In the genomic region with DNA sequence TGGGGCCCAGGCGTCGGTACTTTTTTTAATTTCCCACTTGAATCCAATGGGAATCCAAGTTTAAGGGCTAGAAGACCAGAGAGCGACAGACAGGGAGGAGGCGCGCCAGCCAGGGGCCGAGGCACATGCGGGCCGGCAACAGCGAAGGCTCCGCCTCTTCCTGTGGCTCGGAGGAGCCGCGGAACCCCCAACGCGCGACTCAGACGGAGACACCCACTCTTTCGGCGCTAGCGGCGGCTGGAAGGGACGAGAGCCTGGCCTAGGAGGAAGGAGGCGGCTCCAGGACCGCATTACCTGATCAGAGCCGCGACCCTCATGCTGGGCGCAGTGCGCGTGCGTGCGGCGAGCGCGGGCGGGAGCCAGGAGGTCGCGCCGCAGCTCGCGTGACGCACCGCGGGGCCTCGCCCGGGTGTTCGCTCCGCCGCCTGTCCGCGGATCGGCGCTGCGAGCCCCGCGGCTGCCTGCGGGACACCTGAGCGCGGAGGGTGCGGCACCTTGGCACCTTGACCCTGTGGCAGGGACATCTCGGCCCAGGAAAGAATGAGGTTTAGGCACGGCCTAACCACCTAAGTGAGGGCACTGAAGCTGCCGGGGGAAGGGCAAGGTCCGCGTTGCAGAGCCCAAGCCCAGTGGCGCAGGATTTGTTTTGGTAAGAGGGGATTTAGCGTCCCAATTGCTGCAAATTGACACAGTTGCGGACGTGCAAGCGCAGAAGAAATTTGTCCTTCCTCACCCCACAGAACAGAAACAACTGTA, we compare ENCODE assay signal across 1 cellular context.
A peak's percentile ranks its signal among the peaks of the same experiment; 100 is the strongest.
TF ChIP-seq lines count a peak whose summit lies in the region.

A gene with protein sequence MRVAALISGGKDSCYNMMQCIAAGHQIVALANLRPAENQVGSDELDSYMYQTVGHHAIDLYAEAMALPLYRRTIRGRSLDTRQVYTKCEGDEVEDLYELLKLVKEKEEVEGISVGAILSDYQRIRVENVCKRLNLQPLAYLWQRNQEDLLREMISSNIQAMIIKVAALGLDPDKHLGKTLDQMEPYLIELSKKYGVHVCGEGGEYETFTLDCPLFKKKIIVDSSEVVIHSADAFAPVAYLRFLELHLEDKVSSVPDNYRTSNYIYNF (minus strand): TSS at position 341 of the 756 bp plus-strand sequence. CDS start 24 bp downstream, at position 317.

TF ChIP-seq in GM12878, 131 proteins besides CTCF, POLR2A, EP300 and RAD21 (continued from another document and continues in another):
- TF ChIP-seq, protein P1, sequence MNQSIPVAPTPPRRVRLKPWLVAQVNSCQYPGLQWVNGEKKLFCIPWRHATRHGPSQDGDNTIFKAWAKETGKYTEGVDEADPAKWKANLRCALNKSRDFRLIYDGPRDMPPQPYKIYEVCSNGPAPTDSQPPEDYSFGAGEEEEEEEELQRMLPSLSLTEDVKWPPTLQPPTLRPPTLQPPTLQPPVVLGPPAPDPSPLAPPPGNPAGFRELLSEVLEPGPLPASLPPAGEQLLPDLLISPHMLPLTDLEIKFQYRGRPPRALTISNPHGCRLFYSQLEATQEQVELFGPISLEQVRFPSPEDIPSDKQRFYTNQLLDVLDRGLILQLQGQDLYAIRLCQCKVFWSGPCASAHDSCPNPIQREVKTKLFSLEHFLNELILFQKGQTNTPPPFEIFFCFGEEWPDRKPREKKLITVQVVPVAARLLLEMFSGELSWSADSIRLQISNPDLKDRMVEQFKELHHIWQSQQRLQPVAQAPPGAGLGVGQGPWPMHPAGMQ (IDR thresholded peaks at IDR 0.05; ENCODE audit: borderline replicate concordance) = peak; percentile 92
- TF ChIP-seq MTA2 (IDR thresholded peaks at IDR 0.05; ENCODE audit: low read depth) = no peak
- TF ChIP-seq WRNIP1 (IDR thresholded peaks at IDR 0.05; ENCODE audit: borderline replicate concordance, low read depth, low read length) = 0 out of 2 replicates have a peak, but pooled peaks have one; percentile 62
- peak; percentile 93 for TF ChIP-seq MYB (IDR thresholded peaks at IDR 0.05; ENCODE audit: borderline replicate concordance, low read depth, low read length)
- TF ChIP-seq, protein P2, sequence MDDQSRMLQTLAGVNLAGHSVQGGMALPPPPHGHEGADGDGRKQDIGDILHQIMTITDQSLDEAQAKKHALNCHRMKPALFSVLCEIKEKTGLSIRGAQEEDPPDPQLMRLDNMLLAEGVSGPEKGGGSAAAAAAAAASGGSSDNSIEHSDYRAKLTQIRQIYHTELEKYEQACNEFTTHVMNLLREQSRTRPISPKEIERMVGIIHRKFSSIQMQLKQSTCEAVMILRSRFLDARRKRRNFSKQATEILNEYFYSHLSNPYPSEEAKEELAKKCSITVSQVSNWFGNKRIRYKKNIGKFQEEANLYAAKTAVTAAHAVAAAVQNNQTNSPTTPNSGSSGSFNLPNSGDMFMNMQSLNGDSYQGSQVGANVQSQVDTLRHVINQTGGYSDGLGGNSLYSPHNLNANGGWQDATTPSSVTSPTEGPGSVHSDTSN (IDR thresholded peaks at IDR 0.05; ENCODE audit: insufficient replicate concordance, low read depth, low read length) = no peak
- TF ChIP-seq, protein P3, sequence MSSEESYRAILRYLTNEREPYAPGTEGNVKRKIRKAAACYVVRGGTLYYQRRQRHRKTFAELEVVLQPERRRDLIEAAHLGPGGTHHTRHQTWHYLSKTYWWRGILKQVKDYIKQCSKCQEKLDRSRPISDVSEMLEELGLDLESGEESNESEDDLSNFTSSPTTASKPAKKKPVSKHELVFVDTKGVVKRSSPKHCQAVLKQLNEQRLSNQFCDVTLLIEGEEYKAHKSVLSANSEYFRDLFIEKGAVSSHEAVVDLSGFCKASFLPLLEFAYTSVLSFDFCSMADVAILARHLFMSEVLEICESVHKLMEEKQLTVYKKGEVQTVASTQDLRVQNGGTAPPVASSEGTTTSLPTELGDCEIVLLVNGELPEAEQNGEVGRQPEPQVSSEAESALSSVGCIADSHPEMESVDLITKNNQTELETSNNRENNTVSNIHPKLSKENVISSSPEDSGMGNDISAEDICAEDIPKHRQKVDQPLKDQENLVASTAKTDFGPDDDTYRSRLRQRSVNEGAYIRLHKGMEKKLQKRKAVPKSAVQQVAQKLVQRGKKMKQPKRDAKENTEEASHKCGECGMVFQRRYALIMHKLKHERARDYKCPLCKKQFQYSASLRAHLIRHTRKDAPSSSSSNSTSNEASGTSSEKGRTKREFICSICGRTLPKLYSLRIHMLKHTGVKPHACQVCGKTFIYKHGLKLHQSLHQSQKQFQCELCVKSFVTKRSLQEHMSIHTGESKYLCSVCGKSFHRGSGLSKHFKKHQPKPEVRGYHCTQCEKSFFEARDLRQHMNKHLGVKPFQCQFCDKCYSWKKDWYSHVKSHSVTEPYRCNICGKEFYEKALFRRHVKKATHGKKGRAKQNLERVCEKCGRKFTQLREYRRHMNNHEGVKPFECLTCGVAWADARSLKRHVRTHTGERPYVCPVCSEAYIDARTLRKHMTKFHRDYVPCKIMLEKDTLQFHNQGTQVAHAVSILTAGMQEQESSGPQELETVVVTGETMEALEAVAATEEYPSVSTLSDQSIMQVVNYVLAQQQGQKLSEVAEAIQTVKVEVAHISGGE (CRISPR knock-in tag; IDR thresholded peaks at IDR 0.05) = no peak
- peak; percentile 21; the same call in 1 of the 2 replicates for TF ChIP-seq PAX5 (IDR thresholded peaks at IDR 0.05; ENCODE audit: borderline replicate concordance, low read depth, low read length)
- TF ChIP-seq EGR1 (IDR thresholded peaks at IDR 0.05; ENCODE audit: borderline replicate concordance in 1 of 2, low read depth in 2 of 2, low read length in 2 of 2) = peak in 1 of 2 experiments; percentile 58; a peak in 2 of 3 replicates
- peak; percentile 59 for TF ChIP-seq NRF1 (conservative IDR thresholded peaks at IDR 0.05; ENCODE audit: low read depth, low read length)
- peak; percentile 9; the same call in 1 of the 2 replicates for TF ChIP-seq EED (IDR thresholded peaks at IDR 0.05; ENCODE audit: low read depth)
- no peak for TF ChIP-seq JUND (IDR thresholded peaks at IDR 0.05; ENCODE audit: low read depth, low read length)
- peak; percentile 91 to 98 for TF ChIP-seq BHLHE40 (IDR thresholded peaks at IDR 0.05; ENCODE audit: borderline replicate concordance in 1 of 2, low read depth in 2 of 2, low read length in 1 of 2)
- TF ChIP-seq IRF4 (IDR thresholded peaks at IDR 0.05; ENCODE audit: low read depth, low read length) = no peak
- peak; percentile 99 for TF ChIP-seq LARP7 (IDR thresholded peaks at IDR 0.05)
- peak; percentile 52; the same call in 1 of the 2 replicates for TF ChIP-seq CREM (IDR thresholded peaks at IDR 0.05; ENCODE audit: low read depth)
- TF ChIP-seq, protein P4, sequence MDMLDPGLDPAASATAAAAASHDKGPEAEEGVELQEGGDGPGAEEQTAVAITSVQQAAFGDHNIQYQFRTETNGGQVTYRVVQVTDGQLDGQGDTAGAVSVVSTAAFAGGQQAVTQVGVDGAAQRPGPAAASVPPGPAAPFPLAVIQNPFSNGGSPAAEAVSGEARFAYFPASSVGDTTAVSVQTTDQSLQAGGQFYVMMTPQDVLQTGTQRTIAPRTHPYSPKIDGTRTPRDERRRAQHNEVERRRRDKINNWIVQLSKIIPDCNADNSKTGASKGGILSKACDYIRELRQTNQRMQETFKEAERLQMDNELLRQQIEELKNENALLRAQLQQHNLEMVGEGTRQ (IDR thresholded peaks at IDR 0.05; ENCODE audit: borderline replicate concordance, low read depth, low read length) = no peak; the same call in 1 of the 2 replicates
- TF ChIP-seq GABPA (IDR thresholded peaks at IDR 0.05; ENCODE audit: low read depth) = peak; percentile 60; the same call in 1 of the 2 replicates
- TF ChIP-seq POLR2AphosphoS5 (IDR thresholded peaks at IDR 0.05; ENCODE audit: low read length) = peak; percentile 81
- TF ChIP-seq CBX5 (IDR thresholded peaks at IDR 0.05; ENCODE audit: low read depth) = 0 out of 2 replicates have a peak, but pooled peaks have one; percentile 28
- no peak for TF ChIP-seq MEF2B (IDR thresholded peaks at IDR 0.05; ENCODE audit: partially characterized antibody, poor library complexity, severe bottlenecking)
- TF ChIP-seq ZNF622 (IDR thresholded peaks at IDR 0.05) = no peak
- TF ChIP-seq, protein P5, sequence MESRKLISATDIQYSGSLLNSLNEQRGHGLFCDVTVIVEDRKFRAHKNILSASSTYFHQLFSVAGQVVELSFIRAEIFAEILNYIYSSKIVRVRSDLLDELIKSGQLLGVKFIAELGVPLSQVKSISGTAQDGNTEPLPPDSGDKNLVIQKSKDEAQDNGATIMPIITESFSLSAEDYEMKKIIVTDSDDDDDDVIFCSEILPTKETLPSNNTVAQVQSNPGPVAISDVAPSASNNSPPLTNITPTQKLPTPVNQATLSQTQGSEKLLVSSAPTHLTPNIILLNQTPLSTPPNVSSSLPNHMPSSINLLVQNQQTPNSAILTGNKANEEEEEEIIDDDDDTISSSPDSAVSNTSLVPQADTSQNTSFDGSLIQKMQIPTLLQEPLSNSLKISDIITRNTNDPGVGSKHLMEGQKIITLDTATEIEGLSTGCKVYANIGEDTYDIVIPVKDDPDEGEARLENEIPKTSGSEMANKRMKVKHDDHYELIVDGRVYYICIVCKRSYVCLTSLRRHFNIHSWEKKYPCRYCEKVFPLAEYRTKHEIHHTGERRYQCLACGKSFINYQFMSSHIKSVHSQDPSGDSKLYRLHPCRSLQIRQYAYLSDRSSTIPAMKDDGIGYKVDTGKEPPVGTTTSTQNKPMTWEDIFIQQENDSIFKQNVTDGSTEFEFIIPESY (IDR thresholded peaks at IDR 0.05) = peak; percentile 67; the same call in 1 of the 2 replicates
- no peak; the same call in 1 of the 2 replicates for TF ChIP-seq MTA3 (IDR thresholded peaks at IDR 0.05; ENCODE audit: borderline replicate concordance, low read length)
- TF ChIP-seq, protein P6, sequence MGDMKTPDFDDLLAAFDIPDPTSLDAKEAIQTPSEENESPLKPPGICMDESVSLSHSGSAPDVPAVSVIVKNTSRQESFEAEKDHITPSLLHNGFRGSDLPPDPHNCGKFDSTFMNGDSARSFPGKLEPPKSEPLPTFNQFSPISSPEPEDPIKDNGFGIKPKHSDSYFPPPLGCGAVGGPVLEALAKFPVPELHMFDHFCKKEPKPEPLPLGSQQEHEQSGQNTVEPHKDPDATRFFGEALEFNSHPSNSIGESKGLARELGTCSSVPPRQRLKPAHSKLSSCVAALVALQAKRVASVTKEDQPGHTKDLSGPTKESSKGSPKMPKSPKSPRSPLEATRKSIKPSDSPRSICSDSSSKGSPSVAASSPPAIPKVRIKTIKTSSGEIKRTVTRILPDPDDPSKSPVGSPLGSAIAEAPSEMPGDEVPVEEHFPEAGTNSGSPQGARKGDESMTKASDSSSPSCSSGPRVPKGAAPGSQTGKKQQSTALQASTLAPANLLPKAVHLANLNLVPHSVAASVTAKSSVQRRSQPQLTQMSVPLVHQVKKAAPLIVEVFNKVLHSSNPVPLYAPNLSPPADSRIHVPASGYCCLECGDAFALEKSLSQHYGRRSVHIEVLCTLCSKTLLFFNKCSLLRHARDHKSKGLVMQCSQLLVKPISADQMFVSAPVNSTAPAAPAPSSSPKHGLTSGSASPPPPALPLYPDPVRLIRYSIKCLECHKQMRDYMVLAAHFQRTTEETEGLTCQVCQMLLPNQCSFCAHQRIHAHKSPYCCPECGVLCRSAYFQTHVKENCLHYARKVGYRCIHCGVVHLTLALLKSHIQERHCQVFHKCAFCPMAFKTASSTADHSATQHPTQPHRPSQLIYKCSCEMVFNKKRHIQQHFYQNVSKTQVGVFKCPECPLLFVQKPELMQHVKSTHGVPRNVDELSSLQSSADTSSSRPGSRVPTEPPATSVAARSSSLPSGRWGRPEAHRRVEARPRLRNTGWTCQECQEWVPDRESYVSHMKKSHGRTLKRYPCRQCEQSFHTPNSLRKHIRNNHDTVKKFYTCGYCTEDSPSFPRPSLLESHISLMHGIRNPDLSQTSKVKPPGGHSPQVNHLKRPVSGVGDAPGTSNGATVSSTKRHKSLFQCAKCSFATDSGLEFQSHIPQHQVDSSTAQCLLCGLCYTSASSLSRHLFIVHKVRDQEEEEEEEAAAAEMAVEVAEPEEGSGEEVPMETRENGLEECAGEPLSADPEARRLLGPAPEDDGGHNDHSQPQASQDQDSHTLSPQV (IDR thresholded peaks at IDR 0.05) = peak; percentile 63; the same call in 1 of the 2 replicates
- peak; percentile 40; the same call in 1 of the 2 replicates for TF ChIP-seq TCF12 (IDR thresholded peaks at IDR 0.05; ENCODE audit: low read depth, low read length)
- TF ChIP-seq, protein P7, sequence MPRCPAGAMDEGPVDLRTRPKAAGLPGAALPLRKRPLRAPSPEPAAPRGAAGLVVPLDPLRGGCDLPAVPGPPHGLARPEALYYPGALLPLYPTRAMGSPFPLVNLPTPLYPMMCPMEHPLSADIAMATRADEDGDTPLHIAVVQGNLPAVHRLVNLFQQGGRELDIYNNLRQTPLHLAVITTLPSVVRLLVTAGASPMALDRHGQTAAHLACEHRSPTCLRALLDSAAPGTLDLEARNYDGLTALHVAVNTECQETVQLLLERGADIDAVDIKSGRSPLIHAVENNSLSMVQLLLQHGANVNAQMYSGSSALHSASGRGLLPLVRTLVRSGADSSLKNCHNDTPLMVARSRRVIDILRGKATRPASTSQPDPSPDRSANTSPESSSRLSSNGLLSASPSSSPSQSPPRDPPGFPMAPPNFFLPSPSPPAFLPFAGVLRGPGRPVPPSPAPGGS (IDR thresholded peaks at IDR 0.05; ENCODE audit: borderline replicate concordance, insufficient read depth, low read depth, low read length, poor library complexity, severe bottlenecking) = no peak
- no peak for TF ChIP-seq EZH2 (IDR thresholded peaks at IDR 0.05; ENCODE audit: borderline replicate concordance, control insufficient read depth, low read depth, low read length)
- TF ChIP-seq RCOR1 (conservative IDR thresholded peaks at IDR 0.05; ENCODE audit: low read depth, low read length) = no peak
- TF ChIP-seq ZNF274 (IDR thresholded peaks at IDR 0.05; ENCODE audit: insufficient read depth, insufficient read length) = no peak
- peak; percentile 92 for TF ChIP-seq IKZF1 (conservative IDR thresholded peaks at IDR 0.05)
- no peak for TF ChIP-seq SPI1 (IDR thresholded peaks at IDR 0.05; ENCODE audit: borderline replicate concordance, insufficient read depth, low read depth, low read length)
- TF ChIP-seq, protein P8, sequence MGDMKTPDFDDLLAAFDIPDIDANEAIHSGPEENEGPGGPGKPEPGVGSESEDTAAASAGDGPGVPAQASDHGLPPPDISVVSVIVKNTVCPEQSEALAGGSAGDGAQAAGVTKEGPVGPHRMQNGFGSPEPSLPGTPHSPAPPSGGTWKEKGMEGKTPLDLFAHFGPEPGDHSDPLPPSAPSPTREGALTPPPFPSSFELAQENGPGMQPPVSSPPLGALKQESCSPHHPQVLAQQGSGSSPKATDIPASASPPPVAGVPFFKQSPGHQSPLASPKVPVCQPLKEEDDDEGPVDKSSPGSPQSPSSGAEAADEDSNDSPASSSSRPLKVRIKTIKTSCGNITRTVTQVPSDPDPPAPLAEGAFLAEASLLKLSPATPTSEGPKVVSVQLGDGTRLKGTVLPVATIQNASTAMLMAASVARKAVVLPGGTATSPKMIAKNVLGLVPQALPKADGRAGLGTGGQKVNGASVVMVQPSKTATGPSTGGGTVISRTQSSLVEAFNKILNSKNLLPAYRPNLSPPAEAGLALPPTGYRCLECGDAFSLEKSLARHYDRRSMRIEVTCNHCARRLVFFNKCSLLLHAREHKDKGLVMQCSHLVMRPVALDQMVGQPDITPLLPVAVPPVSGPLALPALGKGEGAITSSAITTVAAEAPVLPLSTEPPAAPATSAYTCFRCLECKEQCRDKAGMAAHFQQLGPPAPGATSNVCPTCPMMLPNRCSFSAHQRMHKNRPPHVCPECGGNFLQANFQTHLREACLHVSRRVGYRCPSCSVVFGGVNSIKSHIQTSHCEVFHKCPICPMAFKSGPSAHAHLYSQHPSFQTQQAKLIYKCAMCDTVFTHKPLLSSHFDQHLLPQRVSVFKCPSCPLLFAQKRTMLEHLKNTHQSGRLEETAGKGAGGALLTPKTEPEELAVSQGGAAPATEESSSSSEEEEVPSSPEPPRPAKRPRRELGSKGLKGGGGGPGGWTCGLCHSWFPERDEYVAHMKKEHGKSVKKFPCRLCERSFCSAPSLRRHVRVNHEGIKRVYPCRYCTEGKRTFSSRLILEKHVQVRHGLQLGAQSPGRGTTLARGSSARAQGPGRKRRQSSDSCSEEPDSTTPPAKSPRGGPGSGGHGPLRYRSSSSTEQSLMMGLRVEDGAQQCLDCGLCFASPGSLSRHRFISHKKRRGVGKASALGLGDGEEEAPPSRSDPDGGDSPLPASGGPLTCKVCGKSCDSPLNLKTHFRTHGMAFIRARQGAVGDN (IDR thresholded peaks at IDR 0.05) = peak; percentile 83
- TF ChIP-seq FOXM1 (IDR thresholded peaks at IDR 0.05; ENCODE audit: low read depth, low read length) = no peak
